8 cellular contexts compared by ENCODE assay signal in genomic region chr5:179658179-179658856, GRCh38. TPM values are rescaled to one million over a fixed set of nuclear protein-coding genes. Genes with fewer than 3 reads are reported as not detected.
DNase-seq lines count a peak whose midpoint lies in the region; ATAC-seq and TF ChIP-seq lines count a peak whose summit lies in the region.
"Not testable (repeated sequence)": the region's sequence is repeated elsewhere in the genome, so short reads cannot be mapped to it uniquely, and the experiment has no call there.

No MANE protein-coding gene starts in this region.

- H3K27me3 Mint-ChIP-seq in Caco-2 (ENCODE audit: insufficient read depth, unreplicated experiment); activated T-helper 1 cell treated with anti-CD3 and anti-CD28 coated beads, Interleukin-12 subunit alpha, Interleukin-12 subunit beta, Interleukin-2, Interleukin-4 antibody, amounts not matched to agents 30 ng/mL and 10 ng/mL and 1 ng/mL, durations not matched to agents 14 hours and 24 hours and 36 hours (ENCODE audit: insufficient read depth); stimulated activated naive CD8-positive, alpha-beta T cell treated with anti-CD3 and anti-CD28 coated beads, Interleukin-15, amount 100 ng/mL, for 72 hours: not testable (repeated sequence)

- peak overlapping the region; percentile 71 for H3K4me2 ChIP-seq in mesendoderm (ENCODE audit: low read length)

- peak overlapping the region; percentile 64 for H3K27ac Mint-ChIP-seq in Caco-2 (ENCODE audit: unreplicated experiment)
- not testable (repeated sequence) for H3K27ac Mint-ChIP-seq in activated T-helper 1 cell treated with anti-CD3 and anti-CD28 coated beads, Interleukin-12 subunit alpha, Interleukin-12 subunit beta, Interleukin-2, Interleukin-4 antibody, amounts not matched to agents 30 ng/mL and 10 ng/mL and 1 ng/mL, durations not matched to agents 14 hours and 24 hours and 36 hours
- peak overlapping the region in 1 of 2 donors; percentile 28 for H3K27ac Mint-ChIP-seq in stimulated activated naive CD8-positive, alpha-beta T cell treated with anti-CD3 and anti-CD28 coated beads, Interleukin-15, amount 100 ng/mL, for 72 hours

- peak overlapping the region; percentile 80 for H3K4me3 Mint-ChIP-seq in Caco-2 (ENCODE audit: unreplicated experiment)
- H3K4me3 Mint-ChIP-seq in activated T-helper 1 cell treated with anti-CD3 and anti-CD28 coated beads, Interleukin-12 subunit alpha, Interleukin-12 subunit beta, Interleukin-2, Interleukin-4 antibody, amounts not matched to agents 30 ng/mL and 10 ng/mL and 1 ng/mL, durations not matched to agents 14 hours and 24 hours and 36 hours: peak overlapping the region; percentile 82
- peak overlapping the region; percentile 85 to 88 for H3K4me3 Mint-ChIP-seq in stimulated activated naive CD8-positive, alpha-beta T cell treated with anti-CD3 and anti-CD28 coated beads, Interleukin-15, amount 100 ng/mL, for 72 hours

- H3K4me3 ChIP-seq in Caco-2 (ENCODE audit: low read depth, low read length): peak overlapping the region; percentile 58
- peak overlapping the region; percentile 51 to 63 (median 56) for H3K4me3 ChIP-seq in esophagus muscularis mucosa
- H3K4me3 ChIP-seq in mesendoderm (ENCODE audit: low read length): not testable (repeated sequence)

- not testable (repeated sequence) for H3K36me3 Mint-ChIP-seq in Caco-2 (ENCODE audit: insufficient read depth, unreplicated experiment); activated T-helper 1 cell treated with anti-CD3 and anti-CD28 coated beads, Interleukin-12 subunit alpha, Interleukin-12 subunit beta, Interleukin-2, Interleukin-4 antibody, amounts not matched to agents 30 ng/mL and 10 ng/mL and 1 ng/mL, durations not matched to agents 14 hours and 24 hours and 36 hours (ENCODE audit: low read depth)

- ATAC-seq in GM21360 (IDR thresholded peaks at IDR 0.05; ENCODE audit: unreplicated experiment) (peak; percentile 50), HG03159 (IDR thresholded peaks at IDR 0.05; ENCODE audit: unreplicated experiment) (peak; percentile 60)
- peak; percentile 83 for ATAC-seq in stimulated activated naive CD8-positive, alpha-beta T cell treated with anti-CD3 and anti-CD28 coated beads, Interleukin-15, amount 100 ng/mL, for 72 hours

- H3K79me2 ChIP-seq in mesendoderm (ENCODE audit: control insufficient read depth, insufficient read depth, low read length): not testable (repeated sequence)

- H4K8ac ChIP-seq in mesendoderm (ENCODE audit: low read depth, low read length): not testable (repeated sequence)

- H2BK5ac ChIP-seq in mesendoderm (ENCODE audit: low read length): not testable (repeated sequence)

- H3K9me3 Mint-ChIP-seq in Caco-2 (ENCODE audit: unreplicated experiment); activated T-helper 1 cell treated with anti-CD3 and anti-CD28 coated beads, Interleukin-12 subunit alpha, Interleukin-12 subunit beta, Interleukin-2, Interleukin-4 antibody, amounts not matched to agents 30 ng/mL and 10 ng/mL and 1 ng/mL, durations not matched to agents 14 hours and 24 hours and 36 hours; stimulated activated naive CD8-positive, alpha-beta T cell treated with anti-CD3 and anti-CD28 coated beads, Interleukin-15, amount 100 ng/mL, for 72 hours: not testable (repeated sequence)

- not testable (repeated sequence) for H3K36me3 ChIP-seq in Caco-2 (ENCODE audit: control insufficient read depth, insufficient read depth, low read length); mesendoderm (ENCODE audit: control insufficient read depth, insufficient read depth, low read length)
- peaks cover 0 to 12% (median 3%) of the 10 kb centered on the region in 4 donors for H3K36me3 ChIP-seq in esophagus muscularis mucosa

- H4K5ac ChIP-seq in mesendoderm (ENCODE audit: low read length): not testable (repeated sequence)

- not testable (repeated sequence) for TF ChIP-seq CTCF in Caco-2 (IDR thresholded peaks at IDR 0.05; ENCODE audit: insufficient read depth in 1 of 2, low read depth in 1 of 2, low read length in 1 of 2, severe bottlenecking in 1 of 2, unreplicated experiment in 1 of 2); esophagus muscularis mucosa (IDR thresholded peaks at IDR 0.05)

- POLR2A ChIA-PET in Caco-2 (lab: Charles Lee): not testable (repeated sequence)

- H3K56ac ChIP-seq in mesendoderm (ENCODE audit: low read length): peak overlapping the region; percentile 78

- not testable (repeated sequence) for H3K27me3 ChIP-seq in Caco-2 (replicated peaks; ENCODE audit: control insufficient read depth, insufficient read depth, low read length); esophagus muscularis mucosa; mesendoderm (ENCODE audit: insufficient read depth, low read length, poor library complexity)

- TF ChIP-seq EP300 in esophagus muscularis mucosa (IDR thresholded peaks at IDR 0.05): not testable (repeated sequence)

- TF ChIP-seq POLR2A in esophagus muscularis mucosa (IDR thresholded peaks at IDR 0.05; ENCODE audit: low read depth): not testable (repeated sequence)

- not testable (repeated sequence) for H3K4ac ChIP-seq in mesendoderm (ENCODE audit: low read depth, low read length)

- H3K27ac ChIP-seq in esophagus muscularis mucosa (replicated peaks in 1 of 4): peak overlapping the region; percentile 63 to 75 (median 67)
- H3K27ac ChIP-seq in mesendoderm (ENCODE audit: low read depth, low read length): not testable (repeated sequence)

- not testable (repeated sequence) for H3K9me3 ChIP-seq in Caco-2, esophagus muscularis mucosa

- not testable (repeated sequence) for H2AK5ac ChIP-seq in mesendoderm (ENCODE audit: low read length)

- BruUV-seq in Caco-2 (replicated peaks; lab: Mats Ljungman, UMichigan): TSS peak; percentile 85

- H3K23ac ChIP-seq in mesendoderm (ENCODE audit: low read length): not testable (repeated sequence)

- not testable (repeated sequence) for H3K4me1 ChIP-seq in Caco-2; mesendoderm (ENCODE audit: control insufficient read depth, low read depth, low read length)
- peaks cover 6 to 18% (median 8%) of the 10 kb centered on the region in 4 donors for H3K4me1 ChIP-seq in esophagus muscularis mucosa

- CTCF ChIA-PET in Caco-2 (lab: Charles Lee): interaction anchor here (0.6 kb wide), 1 partner anchor 50 kb away, joined by 4 read pairs; no protein-coding TSS in a partner anchor

- intact Hi-C loops in Caco-2 (cut with micrococcal nuclease; ENCODE audit: unreplicated experiment): not testable (repeated sequence)
- intact Hi-C loops in activated T-helper 1 cell treated with anti-CD3 and anti-CD28 coated beads, Interleukin-12 subunit alpha, Interleukin-12 subunit beta, Interleukin-2, Interleukin-4 antibody, amounts not matched to agents 30 ng/mL and 10 ng/mL and 1 ng/mL, durations not matched to agents 14 hours and 24 hours and 36 hours (cut with micrococcal nuclease): loop anchor here (2.0 kb wide), 1 partner anchor 40 kb away; the partner anchor contains the start of gene CANX
- intact Hi-C loops in esophagus muscularis mucosa (cut with DNase I): loop anchor here (5.0 kb wide), 1 partner anchor 139 kb away; no protein-coding TSS in a partner anchor

- WGBS in esophagus muscularis mucosa: 4% methylated on average over 9 of the region's 29 CpGs
- WGBS in mesendoderm (ENCODE audit: extremely low coverage, insufficient coverage, low lambda C conversion rate): no CpG with 5 or more reads among the region's 29 CpGs

- DNase-seq in Caco-2 (peak in 1 of 2 experiments; percentile 40), NOMO-1 treated with dmso at 0.1 percent for 144 hours (lab: John Stamatoyannopoulos, UW; ENCODE audit: unreplicated experiment) (peak; percentile 35), mesendoderm (peak; percentile 42)
- not testable (repeated sequence) for DNase-seq in activated T-helper 1 cell treated with anti-CD3 and anti-CD28 coated beads, Interleukin-12 subunit alpha, Interleukin-12 subunit beta, Interleukin-2, Interleukin-4 antibody, amounts not matched to agents 30 ng/mL and 10 ng/mL and 1 ng/mL, durations not matched to agents 14 hours and 24 hours and 36 hours (ENCODE audit: low spot score); esophagus muscularis mucosa (ENCODE audit: extremely low spot score); stimulated activated naive CD8-positive, alpha-beta T cell treated with anti-CD3 and anti-CD28 coated beads, Interleukin-15, amount 100 ng/mL, for 72 hours

- H3K4me1 Mint-ChIP-seq in Caco-2 (ENCODE audit: low read depth, unreplicated experiment); activated T-helper 1 cell treated with anti-CD3 and anti-CD28 coated beads, Interleukin-12 subunit alpha, Interleukin-12 subunit beta, Interleukin-2, Interleukin-4 antibody, amounts not matched to agents 30 ng/mL and 10 ng/mL and 1 ng/mL, durations not matched to agents 14 hours and 24 hours and 36 hours (ENCODE audit: low read depth); stimulated activated naive CD8-positive, alpha-beta T cell treated with anti-CD3 and anti-CD28 coated beads, Interleukin-15, amount 100 ng/mL, for 72 hours: not testable (repeated sequence)

- not testable (repeated sequence) for H2BK15ac ChIP-seq in mesendoderm (replicated peaks; ENCODE audit: low read depth)

- not testable (repeated sequence) for H3K18ac ChIP-seq in mesendoderm (ENCODE audit: low read length)

- H3K9ac ChIP-seq in mesendoderm (ENCODE audit: low read length): peak overlapping the region; percentile 54

- H3K79me1 ChIP-seq in mesendoderm (ENCODE audit: low read length): not testable (repeated sequence)

- H2BK120ac ChIP-seq in mesendoderm (ENCODE audit: low read depth, low read length): not testable (repeated sequence)

RNA-seq across cellular contexts. Expression of gene CBY3, which starts 22.5 kb away (rescaled TPM):
- total RNA-seq in Caco-2 (2022): 0.68 and 1.3 TPM in 2 replicates
- total RNA-seq in activated T-helper 1 cell treated with anti-CD3 and anti-CD28 coated beads, Interleukin-12 subunit alpha, Interleukin-12 subunit beta, Interleukin-2, Interleukin-4 antibody, amounts not matched to agents 30 ng/mL and 10 ng/mL and 1 ng/mL, durations not matched to agents 14 hours and 24 hours and 36 hours: 0.66 and 1.0 TPM in 2 replicates
- not detected for total RNA-seq in esophagus muscularis mucosa
- polyA plus RNA-seq in mesendoderm (2013, experiment 1 of 2): 0.13 TPM
- polyA plus RNA-seq in mesendoderm (2013, experiment 2 of 2): 0.08 TPM

RNA-seq across cellular contexts. Expression of gene HNRNPH1, which starts 34.8 kb away (rescaled TPM):
- total RNA-seq in Caco-2 (2022): 914 and 940 TPM in 2 replicates
- total RNA-seq in activated T-helper 1 cell treated with anti-CD3 and anti-CD28 coated beads, Interleukin-12 subunit alpha, Interleukin-12 subunit beta, Interleukin-2, Interleukin-4 antibody, amounts not matched to agents 30 ng/mL and 10 ng/mL and 1 ng/mL, durations not matched to agents 14 hours and 24 hours and 36 hours: 987 and 1,028 TPM in 2 replicates
- 100 to 1,000 TPM; 234 to 369 (median 244) TPM for total RNA-seq in esophagus muscularis mucosa
- 521 TPM for polyA plus RNA-seq in mesendoderm (2013, experiment 1 of 2)
- 495 TPM for polyA plus RNA-seq in mesendoderm (2013, experiment 2 of 2)

RNA-seq across cellular contexts. Expression of gene CANX, which starts 40.4 kb away (rescaled TPM):
- total RNA-seq in Caco-2 (2022): 853 and 871 TPM in 2 replicates
- 451 and 465 TPM in 2 replicates for total RNA-seq in activated T-helper 1 cell treated with anti-CD3 and anti-CD28 coated beads, Interleukin-12 subunit alpha, Interleukin-12 subunit beta, Interleukin-2, Interleukin-4 antibody, amounts not matched to agents 30 ng/mL and 10 ng/mL and 1 ng/mL, durations not matched to agents 14 hours and 24 hours and 36 hours
- total RNA-seq in esophagus muscularis mucosa: 100 to 1,000 TPM; 230 to 403 (median 321) TPM
- polyA plus RNA-seq in mesendoderm (2013, experiment 1 of 2): 382 TPM
- 362 TPM for polyA plus RNA-seq in mesendoderm (2013, experiment 2 of 2)
